ENCODE assay signal across 27 cellular contexts in genomic region chr2:98781822-98782221, GRCh38.
"Had no signal": no experiment of that assay in that cellular context is flagged by ENCODE, and none has a peak within 500 bp of the region (broad histone marks: within the 10 kb centered on the region; RNA-seq: fewer than 3 reads in every experiment).

No MANE protein-coding gene starts in this region.

- H3K27me3 ChIP-seq: stomach, suprapubic skin, testis, thyroid gland, tibial artery, tibial nerve, transverse colon, upper lobe of left lung, upper lobe of right lung, uterus, vagina had no signal

- H3K27ac ChIP-seq: stomach, suprapubic skin, testis, thoracic aorta, thyroid gland, tibial artery, tibial nerve, transverse colon, upper lobe of left lung, upper lobe of right lung, uterus, vagina had no signal

- H3K4me1 ChIP-seq: suprapubic skin, testis, thyroid gland, tibial artery, tibial nerve, transverse colon, upper lobe of left lung, upper lobe of right lung, uterus, vagina had no signal

- DNase-seq: stimulated activated CD4-positive, alpha-beta T cell treated with anti-CD3 and anti-CD28 coated beads, Interleukin-2, amount 100 ng/mL, for 48 hours; stimulated activated CD4-positive, alpha-beta T cell treated with anti-CD3 and anti-CD28 coated beads, Interleukin-4, amount 100 ng/mL, for 1 hour; stimulated activated CD4-positive, alpha-beta T cell treated with anti-CD3 and anti-CD28 coated beads, Interleukin-4, amount 100 ng/mL, for 24 hours; stimulated activated CD4-positive, alpha-beta T cell treated with anti-CD3 and anti-CD28 coated beads, Interleukin-4, amount 100 ng/mL, for 4 hours; stimulated activated CD8-positive, alpha-beta memory T cell treated with anti-CD3 and anti-CD28 coated beads, Interleukin-4, amount 100 ng/mL, for 48 hours; stimulated activated naive B cell treated with anti-CD40 and anti-IgM and Interleukin-4, amounts not matched to agents 10 μg/mL and 1 μg/mL and 100 μg/mL, for 72 hours; stimulated activated naive CD4-positive, alpha-beta T cell; stimulated activated naive CD4-positive, alpha-beta T cell treated with Interleukin-2 at 50 U/mL for 16 hours; stimulated activated naive CD8-positive, alpha-beta T cell treated with anti-CD3 and anti-CD28 coated beads, Interleukin-15, amount 100 ng/mL, for 72 hours; stimulated activated naive CD8-positive, alpha-beta T cell treated with anti-CD3 and anti-CD28 coated beads, Interleukin-15, Interleukin-2, amounts not matched to agents 100 U/mL and 50 U/mL, for 24 hours; stomach; substantia nigra; testis; thyroid gland; tibial artery; transverse colon; trophoblast cell; upper lobe of left lung; upper lobe of right lung; uterus had no signal

- FAIRE-seq: urothelium cell line had no signal

- H3K4me3 ChIP-seq: stomach, suprapubic skin, testis, thoracic aorta, thyroid gland, tibial artery, tibial nerve, transverse colon, upper lobe of left lung, upper lobe of right lung, uterus, vagina had no signal

- ATAC-seq: stimulated activated effector memory CD8-positive, alpha-beta T cell treated with anti-CD3 and anti-CD28 coated beads, Interleukin-12 subunit alpha, Interleukin-12 subunit beta, amount 100 ng/mL, for 72 hours; stimulated activated memory B cell treated with anti-CD40 and anti-IgM and Interleukin-4, amounts not matched to agents 10 μg/mL and 1 μg/mL and 100 μg/mL, for 72 hours; stimulated activated naive B cell treated with anti-CD40 and anti-IgM and Interleukin-4, amounts not matched to agents 10 μg/mL and 1 μg/mL and 100 μg/mL, for 72 hours; stimulated activated naive CD8-positive, alpha-beta T cell treated with anti-CD3 and anti-CD28 coated beads, Interleukin-15, amount 100 ng/mL, for 72 hours; stimulated activated naive CD8-positive, alpha-beta T cell treated with anti-CD3 and anti-CD28 coated beads, Interleukin-15, Interleukin-2, amounts not matched to agents 100 U/mL and 50 U/mL, for 24 hours; upper lobe of right lung had no signal

- H3K36me3 ChIP-seq: stomach, suprapubic skin, thoracic aorta, thyroid gland, tibial artery, tibial nerve, transverse colon, upper lobe of left lung, upper lobe of right lung, uterus, vagina had no signal

- H3K9me3 ChIP-seq: testis, thyroid gland, tibial artery, upper lobe of right lung, uterus had no signal
